9 cellular contexts compared by ENCODE assay signal in the genomic region with DNA sequence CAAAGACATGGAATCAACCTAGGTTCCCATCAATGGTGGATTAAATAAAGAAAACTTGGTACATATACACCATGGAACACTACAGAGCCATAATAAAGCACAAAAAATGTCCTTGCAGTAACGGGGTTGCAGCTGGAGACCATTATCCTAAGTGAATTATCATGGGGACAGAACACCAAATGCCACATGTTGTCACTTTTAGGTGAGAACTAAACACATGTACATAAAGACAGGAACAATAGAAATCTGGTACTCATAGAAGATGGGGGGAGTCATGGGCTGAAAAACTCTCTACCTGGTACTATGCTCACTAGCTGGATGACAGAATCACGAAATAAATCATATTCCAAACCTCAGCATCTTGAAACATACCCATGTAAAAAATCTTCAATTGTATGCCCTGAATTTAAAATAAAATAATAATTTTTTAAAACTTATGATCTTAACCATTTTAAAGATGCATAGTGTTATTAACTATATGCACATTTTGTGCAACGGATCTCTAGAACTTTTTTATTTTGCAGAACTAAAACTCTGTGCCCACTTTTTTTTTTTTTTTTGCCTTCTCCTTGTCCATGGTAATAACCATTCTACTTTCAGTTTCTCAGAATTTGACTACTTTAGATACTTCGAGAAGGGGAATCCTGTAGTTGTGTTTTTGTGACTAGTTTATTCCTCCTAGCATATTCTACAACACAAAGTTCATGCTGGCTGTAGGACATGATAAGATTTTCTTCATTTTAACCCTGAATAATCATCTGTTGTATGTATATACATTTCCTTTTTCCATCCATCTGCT.
A peak's percentile ranks its signal among the peaks of the same experiment; 100 is the strongest.
DNase-seq lines count a peak whose midpoint lies in the region; ATAC-seq and TF ChIP-seq lines count a peak whose summit lies in the region.
"Had no signal": no experiment of that assay in that cellular context is flagged by ENCODE, and none has a peak within 500 bp of the region (broad histone marks: within the 10 kb centered on the region; RNA-seq: fewer than 3 reads in every experiment).

No MANE protein-coding gene starts in this region.

- H3K27ac Mint-ChIP-seq in activated CD8-positive, alpha-beta T cell treated with anti-CD3 and anti-CD28 coated beads for 36 hours, result peak overlapping the region; percentile 17
- no peak overlapping the region for H3K27ac Mint-ChIP-seq in activated CD8-positive, alpha-beta T cell treated with anti-CD3 and anti-CD28 coated beads, Interleukin-2, amount 10 ng/mL, durations not matched to agents 7 days and 5 days
- H3K27ac Mint-ChIP-seq in naive thymus-derived CD4-positive, alpha-beta T cell, result peak overlapping the region in 8 of 9 donors; percentile 10 to 94 (median 68)
- H3K27ac Mint-ChIP-seq: nephron had no signal

- peaks cover 20% of the 10 kb centered on the region for H3K4me1 Mint-ChIP-seq in activated CD8-positive, alpha-beta T cell treated with anti-CD3 and anti-CD28 coated beads for 36 hours (ENCODE audit: low read depth)
- H3K4me1 Mint-ChIP-seq in activated CD8-positive, alpha-beta T cell treated with anti-CD3 and anti-CD28 coated beads, Interleukin-2, amount 10 ng/mL, durations not matched to agents 7 days and 5 days (ENCODE audit: low read depth), result peaks cover 18% of the 10 kb centered on the region
- H3K4me1 Mint-ChIP-seq in naive thymus-derived CD4-positive, alpha-beta T cell, result peaks cover 8 to 40% (median 34%) of the 10 kb centered on the region in 7 donors
- H3K4me1 Mint-ChIP-seq: nephron had no signal

- TF ChIP-seq CTCF in activated CD8-positive, alpha-beta T cell treated with anti-CD3 and anti-CD28 coated beads for 36 hours (IDR thresholded peaks at IDR 0.05), result no peak
- TF ChIP-seq CTCF in vagina (IDR thresholded peaks at IDR 0.05), result no peak

- TF ChIP-seq POLR2A in vagina (IDR thresholded peaks at IDR 0.05), result no peak

- peak overlapping the region; percentile 28 for H3K4me3 ChIP-seq in naive thymus-derived CD4-positive, alpha-beta T cell (ENCODE audit: low read length)
- H3K4me3 ChIP-seq in vagina, result no peak overlapping the region

- H3K27me3 Mint-ChIP-seq in activated CD8-positive, alpha-beta T cell treated with anti-CD3 and anti-CD28 coated beads for 36 hours, result no peaks in the 10 kb centered on the region
- no peaks in the 10 kb centered on the region for H3K27me3 Mint-ChIP-seq in activated CD8-positive, alpha-beta T cell treated with anti-CD3 and anti-CD28 coated beads, Interleukin-2, amount 10 ng/mL, durations not matched to agents 7 days and 5 days (ENCODE audit: low read depth)
- H3K27me3 Mint-ChIP-seq in naive thymus-derived CD4-positive, alpha-beta T cell, result no peaks in the 10 kb centered on the region

- DNase-seq in activated CD8-positive, alpha-beta T cell treated with anti-CD3 and anti-CD28 coated beads for 36 hours, result no peak
- no peak for DNase-seq in activated CD8-positive, alpha-beta T cell treated with anti-CD3 and anti-CD28 coated beads, Interleukin-2, amount 10 ng/mL, durations not matched to agents 7 days and 5 days
- no peak for DNase-seq in naive thymus-derived CD4-positive, alpha-beta T cell
- DNase-seq in NCI-H2196 (lab: John Stamatoyannopoulos, UW; ENCODE audit: unreplicated experiment) (no peak), vagina (ENCODE audit: extremely low spot score in 2 of 2) (no peak)
- no peak for DNase-seq in stimulated activated CD4-positive, alpha-beta T cell treated with anti-CD3 and anti-CD28 coated beads, Interleukin-2, amount 100 ng/mL, for 24 hours

- H3K36me3 ChIP-seq in naive thymus-derived CD4-positive, alpha-beta T cell (ENCODE audit: control insufficient read depth in 2 of 3, insufficient read depth in 3 of 3, low read length in 3 of 3), result no peaks in the 10 kb centered on the region
- no peaks in the 10 kb centered on the region for H3K36me3 ChIP-seq in vagina

- intact Hi-C loops in activated CD8-positive, alpha-beta T cell treated with anti-CD3 and anti-CD28 coated beads for 36 hours (cut with micrococcal nuclease), result no loop called here
- intact Hi-C loops in naive thymus-derived CD4-positive, alpha-beta T cell (cut with micrococcal nuclease), result loop anchor here (1.0 to 5.0 kb wide), 6 partner anchors 43 to 949 kb away; no protein-coding TSS in a partner anchor
- intact Hi-C loops in vagina (cut with DNase I), result no loop called here

- no peaks in the 10 kb centered on the region for H3K9me3 Mint-ChIP-seq in activated CD8-positive, alpha-beta T cell treated with anti-CD3 and anti-CD28 coated beads for 36 hours
- no peaks in the 10 kb centered on the region for H3K9me3 Mint-ChIP-seq in activated CD8-positive, alpha-beta T cell treated with anti-CD3 and anti-CD28 coated beads, Interleukin-2, amount 10 ng/mL, durations not matched to agents 7 days and 5 days (ENCODE audit: insufficient read depth)
- peaks cover 0 to 16% (median 2%) of the 10 kb centered on the region in 11 donors for H3K9me3 Mint-ChIP-seq in naive thymus-derived CD4-positive, alpha-beta T cell

- H3K4me1 ChIP-seq in naive thymus-derived CD4-positive, alpha-beta T cell (ENCODE audit: control insufficient read depth in 2 of 2, insufficient read depth in 2 of 2, low read length in 2 of 2), result peaks cover 6 to 10% of the 10 kb centered on the region in 2 donors
- H3K4me1 ChIP-seq in vagina, result no peaks in the 10 kb centered on the region

- H3K27me3 ChIP-seq in naive thymus-derived CD4-positive, alpha-beta T cell (ENCODE audit: control insufficient read depth in 2 of 2, insufficient read depth in 2 of 2, low read length in 2 of 2), result no peaks in the 10 kb centered on the region
- H3K27me3 ChIP-seq in vagina, result no peaks in the 10 kb centered on the region

- H3K9me3 ChIP-seq in naive thymus-derived CD4-positive, alpha-beta T cell (ENCODE audit: control insufficient read depth in 2 of 3, low read length in 3 of 3), result no peaks in the 10 kb centered on the region
- no peaks in the 10 kb centered on the region for H3K9me3 ChIP-seq in vagina

- H3K27ac ChIP-seq in naive thymus-derived CD4-positive, alpha-beta T cell (ENCODE audit: low read depth, low read length), result no peak overlapping the region
- no peak overlapping the region for H3K27ac ChIP-seq in vagina

- CTCF ChIA-PET in activated CD8-positive, alpha-beta T cell treated with anti-CD3 and anti-CD28 coated beads for 36 hours (lab: Charles Lee), result no interaction called here
- CTCF ChIA-PET in activated CD8-positive, alpha-beta T cell treated with anti-CD3 and anti-CD28 coated beads, Interleukin-2, amount 10 ng/mL, durations not matched to agents 7 days and 5 days (lab: Charles Lee), result no interaction called here
- CTCF ChIA-PET in naive thymus-derived CD4-positive, alpha-beta T cell (lab: Charles Lee), result interaction anchor here (1.3 to 1.9 kb wide), 4 partner anchors 179 to 497 kb away, joined by 3 to 16 read pairs (median 6); no protein-coding TSS in a partner anchor

- peak; percentile 71 for ATAC-seq in activated CD8-positive, alpha-beta T cell treated with anti-CD3 and anti-CD28 coated beads for 36 hours
- ATAC-seq in activated CD8-positive, alpha-beta T cell treated with anti-CD3 and anti-CD28 coated beads, Interleukin-2, amount 10 ng/mL, durations not matched to agents 7 days and 5 days, result no peak
- ATAC-seq in GM21723 (IDR thresholded peaks at IDR 0.05; ENCODE audit: unreplicated experiment), result peak; percentile 83
- peak; percentile 65 for ATAC-seq in HG03439 (IDR thresholded peaks at IDR 0.05; ENCODE audit: unreplicated experiment)
- no peak for ATAC-seq in naive thymus-derived CD4-positive, alpha-beta T cell

- no peak overlapping the region for H3K4me3 Mint-ChIP-seq in activated CD8-positive, alpha-beta T cell treated with anti-CD3 and anti-CD28 coated beads for 36 hours
- no peak overlapping the region for H3K4me3 Mint-ChIP-seq in activated CD8-positive, alpha-beta T cell treated with anti-CD3 and anti-CD28 coated beads, Interleukin-2, amount 10 ng/mL, durations not matched to agents 7 days and 5 days
- peak overlapping the region in 9 of 10 donors; percentile 12 to 75 (median 60) for H3K4me3 Mint-ChIP-seq in naive thymus-derived CD4-positive, alpha-beta T cell
- H3K4me3 Mint-ChIP-seq: nephron had no signal

- POLR2A ChIA-PET in activated CD8-positive, alpha-beta T cell treated with anti-CD3 and anti-CD28 coated beads for 36 hours (lab: Charles Lee), result no interaction called here
- POLR2A ChIA-PET in activated CD8-positive, alpha-beta T cell treated with anti-CD3 and anti-CD28 coated beads, Interleukin-2, amount 10 ng/mL, durations not matched to agents 7 days and 5 days (lab: Charles Lee), result no interaction called here
- POLR2A ChIA-PET in naive thymus-derived CD4-positive, alpha-beta T cell (lab: Charles Lee), result no interaction called here

- H3K36me3 Mint-ChIP-seq in activated CD8-positive, alpha-beta T cell treated with anti-CD3 and anti-CD28 coated beads for 36 hours (ENCODE audit: low read depth), result no peaks in the 10 kb centered on the region
- no peaks in the 10 kb centered on the region for H3K36me3 Mint-ChIP-seq in activated CD8-positive, alpha-beta T cell treated with anti-CD3 and anti-CD28 coated beads, Interleukin-2, amount 10 ng/mL, durations not matched to agents 7 days and 5 days (ENCODE audit: low read depth)
- peaks cover 0 to 7% (median 0%) of the 10 kb centered on the region in 5 donors for H3K36me3 Mint-ChIP-seq in naive thymus-derived CD4-positive, alpha-beta T cell

Comparison
In these comparisons a context has a peak if more than half of its experiments do, and no peak if none do; other contexts are left out.
1. ATAC-seq: peak in activated CD8-positive, alpha-beta T cell treated with anti-CD3 and anti-CD28 coated beads for 36 hours (single experiment), GM21723 (single experiment) and HG03439 (single experiment); none in activated CD8-positive, alpha-beta T cell treated with anti-CD3 and anti-CD28 coated beads, Interleukin-2, amount 10 ng/mL, durations not matched to agents 7 days and 5 days (single experiment) and naive thymus-derived CD4-positive, alpha-beta T cell (single experiment).
2. H3K4me3 Mint-ChIP-seq: peak in naive thymus-derived CD4-positive, alpha-beta T cell (9 of 10); none in activated CD8-positive, alpha-beta T cell treated with anti-CD3 and anti-CD28 coated beads for 36 hours (single experiment) and activated CD8-positive, alpha-beta T cell treated with anti-CD3 and anti-CD28 coated beads, Interleukin-2, amount 10 ng/mL, durations not matched to agents 7 days and 5 days (single experiment).
3. intact Hi-C loops: an anchor here in naive thymus-derived CD4-positive, alpha-beta T cell (1.0 to 5.0 kb wide); none called in activated CD8-positive, alpha-beta T cell treated with anti-CD3 and anti-CD28 coated beads for 36 hours and vagina.